Comparison of ENCODE assay signal across 22 cellular contexts in genomic region chr7:148156248-148156647, GRCh38.
DNase-seq lines count a peak whose midpoint lies in the region; ATAC-seq, FAIRE-seq and TF ChIP-seq lines count a peak whose summit lies in the region.
"Had no signal": no experiment of that assay in that cellular context is flagged by ENCODE, and none has a peak within 500 bp of the region (broad histone marks: within the 10 kb centered on the region; RNA-seq: fewer than 3 reads in every experiment).

No MANE protein-coding gene starts in this region.

- H3K79me2 ChIP-seq in GM23248 (ENCODE audit: insufficient read depth) (no peaks in the 10 kb centered on the region), K562 (ENCODE audit: control insufficient read depth, insufficient read depth, low read length) (no peaks in the 10 kb centered on the region)

- H3K9me3 ChIP-seq in GM23248 (ENCODE audit: low read depth) (no peaks in the 10 kb centered on the region), K562 (replicated peaks; ENCODE audit: control insufficient read depth, insufficient read depth, low read depth, low read length) (no peaks in the 10 kb centered on the region), WERI-Rb-1 (ENCODE audit: severe bottlenecking) (no peaks in the 10 kb centered on the region)
- H3K9me3 ChIP-seq: Peyer's patch had no signal

- no peak for ATAC-seq in K562
- ATAC-seq in sciatic nerve, result no peak
- no peak for ATAC-seq in HG03520 (IDR thresholded peaks at IDR 0.05; ENCODE audit: unreplicated experiment)
- ATAC-seq: HCT116, HepG2 had no signal

- H3K9me2 ChIP-seq in GM23248 (ENCODE audit: insufficient read depth), result no peaks in the 10 kb centered on the region

- H3K27me3 ChIP-seq in GM23248 (replicated peaks; ENCODE audit: insufficient read depth), result no peaks in the 10 kb centered on the region
- no peaks in the 10 kb centered on the region for H3K27me3 ChIP-seq in K562 (ENCODE audit: control insufficient read depth in 2 of 2, insufficient read depth in 2 of 2, low read length in 2 of 2)
- H3K27me3 ChIP-seq in WERI-Rb-1 (ENCODE audit: insufficient read depth, low read depth, severe bottlenecking), result no peaks in the 10 kb centered on the region
- H3K27me3 ChIP-seq: Peyer's patch had no signal

- CTCF ChIA-PET in K562 (lab: Yijun Ruan, JAX; ENCODE audit: low intra/inter-chr PET ratio), result no interaction called here

- no peak overlapping the region for H3K4me2 ChIP-seq in GM23248 (ENCODE audit: unreplicated experiment)
- H3K4me2 ChIP-seq in K562 (ENCODE audit: insufficient read depth, low read length), result no peak overlapping the region

- TF ChIP-seq CTCF in K562 (IDR thresholded peaks at IDR 0.05 in 2 of 3, conservative IDR thresholded peaks at IDR 0.05 in 1 of 3; ENCODE audit: insufficient read depth in 2 of 3, low read depth in 1 of 3, low read length in 3 of 3) (no peak), mesothelial cell of epicardium (IDR thresholded peaks at IDR 0.05; ENCODE audit: unreplicated experiment) (no peak), WERI-Rb-1 (IDR thresholded peaks at IDR 0.05; ENCODE audit: low read depth, low read length) (no peak)

- H3K36me3 Mint-ChIP-seq in mesothelial cell of epicardium, result peaks cover 4% of the 10 kb centered on the region
- H3K36me3 Mint-ChIP-seq: CD14-positive monocyte had no signal

- no peak overlapping the region for H3K4me3 Mint-ChIP-seq in mesothelial cell of epicardium
- H3K4me3 Mint-ChIP-seq: CD14-positive monocyte had no signal

- no peak for TF ChIP-seq POLR2A in K562 (conservative IDR thresholded peaks at IDR 0.05)

- FAIRE-seq in K562 (lab: Jason Lieb, UNC), result no peak
- FAIRE-seq: GM12891, HepG2 had no signal

- POLR2A ChIA-PET in K562 (lab: Yijun Ruan, JAX), result no interaction called here

- no peak for TF ChIP-seq EP300 in K562 (IDR thresholded peaks at IDR 0.05; ENCODE audit: low read length)

- H4K20me1 ChIP-seq in GM23248 (ENCODE audit: insufficient read depth), result no peaks in the 10 kb centered on the region
- no peaks in the 10 kb centered on the region for H4K20me1 ChIP-seq in K562 (replicated peaks; ENCODE audit: control insufficient read depth, insufficient read depth, low read length)

- WGBS in GM23248 (ENCODE audit: low coverage in 1 of 2, low lambda C conversion rate in 2 of 2, missing lambda C conversion rate in 2 of 2), 2 experiments, result 25 to 32% methylated on average over 6 of the region's 6 CpGs
- WGBS in K562 (ENCODE audit: insufficient coverage, low coverage, missing lambda C conversion rate), result 5% methylated on average over 6 of the region's 6 CpGs

- H3K27ac ChIP-seq in GM23248 (no peak overlapping the region), K562 (ENCODE audit: extremely low read depth, low read depth, low read length) (no peak overlapping the region), WERI-Rb-1 (no peak overlapping the region)
- H3K27ac ChIP-seq: 22Rv1, Peyer's patch had no signal

- peaks cover 37% of the 10 kb centered on the region for H3K4me1 Mint-ChIP-seq in mesothelial cell of epicardium

- no TSS peak for BruUV-seq in K562 (replicated peaks; lab: Mats Ljungman, UMichigan)

- no peak overlapping the region for H2AFZ ChIP-seq in GM23248
- H2AFZ ChIP-seq in K562 (ENCODE audit: low read depth, low read length), result peak overlapping the region; percentile 18; the same call in 1 of the 2 replicates

- H3K36me3 ChIP-seq in GM23248 (ENCODE audit: low read depth) (no peaks in the 10 kb centered on the region), K562 (ENCODE audit: control insufficient read depth, insufficient read depth, low read length) (no peaks in the 10 kb centered on the region), WERI-Rb-1 (no peaks in the 10 kb centered on the region)
- H3K36me3 ChIP-seq: Peyer's patch had no signal

- H3K4me3 ChIP-seq in GM23248, result no peak overlapping the region
- no peak overlapping the region for H3K4me3 ChIP-seq in K562
- H3K4me3 ChIP-seq in WERI-Rb-1 (ENCODE audit: low read depth, low read length), result no peak overlapping the region
- H3K4me3 ChIP-seq: Peyer's patch had no signal

- H3K27ac Mint-ChIP-seq in mesothelial cell of epicardium, result peak overlapping the region; percentile 23

- intact Hi-C loops in K562 (cut with micrococcal nuclease), result no loop called here
- intact Hi-C loops in sciatic nerve (cut with DNase I), result no loop called here

- no peak for TF ChIP-seq RAD21 in K562 (CRISPR knock-in tag; conservative IDR thresholded peaks at IDR 0.05 in 1 of 2, IDR thresholded peaks at IDR 0.05 in 1 of 2)

- H3K4me1 ChIP-seq in GM23248 (ENCODE audit: insufficient read depth) (no peaks in the 10 kb centered on the region), K562 (replicated peaks in 1 of 2; ENCODE audit: control insufficient read depth in 2 of 2, insufficient read depth in 2 of 2, low read length in 2 of 2) (no peaks in the 10 kb centered on the region)

- in situ Hi-C loops in GM23248 (cut with MboI), result no loop called here
- in situ Hi-C loops in K562 (cut with MboI), result no loop called here

- DNase-seq in A172 (ENCODE audit: low spot score) (peak; percentile 57), GM23248 (peak; percentile 1), K562 (ENCODE audit: extremely low read depth in 1 of 4, low spot score in 3 of 4) (no peak), mesothelial cell of epicardium (ENCODE audit: low spot score in 2 of 2, unreplicated experiment in 2 of 2) (no peak), WERI-Rb-1 (no peak), sciatic nerve (ENCODE audit: low spot score) (no peak), H4 (ENCODE audit: low spot score) (no peak)
- DNase-seq: COR-L47, DMS153, Kasumi-1, MV-4-11, NCI-H1417 treated with DMSO at 0.1 percent for 48 hours, NCI-H2029 treated with DMSO at 0.1 percent for 48 hours, NCI-H510A treated with DMSO at 0.1 percent for 48 hours, Peyer's patch, Right ventricle myocardium superior had no signal

- no peaks in the 10 kb centered on the region for H3K27me3 Mint-ChIP-seq in mesothelial cell of epicardium (ENCODE audit: low read depth)

- peaks cover 11% of the 10 kb centered on the region for H3K9me3 Mint-ChIP-seq in mesothelial cell of epicardium

- H3K9ac ChIP-seq in GM23248, result no peak overlapping the region
- no peak overlapping the region for H3K9ac ChIP-seq in K562 (ENCODE audit: insufficient read depth in 1 of 2, low read depth in 2 of 2, low read length in 2 of 2)

- H3K9me1 ChIP-seq in K562 (ENCODE audit: control insufficient read depth, insufficient read depth, low read length), result no peaks in the 10 kb centered on the region

- no peaks in the 10 kb centered on the region for H3F3A ChIP-seq in GM23248 (ENCODE audit: insufficient read depth)

TF ChIP-seq in K562, 482 proteins besides CTCF, POLR2A, EP300 and RAD21:
- no peak for TF ChIP-seq KDM5B (IDR thresholded peaks at IDR 0.05; ENCODE audit: insufficient replicate concordance, low read depth, low read length)

Comparison
In these comparisons a context has a peak if more than half of its experiments do, and no peak if none do; other contexts are left out.
1. DNase-seq: peak in A172 (single experiment) and GM23248 (single experiment); none in K562 (0 of 4), mesothelial cell of epicardium (0 of 2), WERI-Rb-1 (single experiment), sciatic nerve (single experiment) and H4 (single experiment).